ENCODE assay signal across 18 cellular contexts in the genomic region with DNA sequence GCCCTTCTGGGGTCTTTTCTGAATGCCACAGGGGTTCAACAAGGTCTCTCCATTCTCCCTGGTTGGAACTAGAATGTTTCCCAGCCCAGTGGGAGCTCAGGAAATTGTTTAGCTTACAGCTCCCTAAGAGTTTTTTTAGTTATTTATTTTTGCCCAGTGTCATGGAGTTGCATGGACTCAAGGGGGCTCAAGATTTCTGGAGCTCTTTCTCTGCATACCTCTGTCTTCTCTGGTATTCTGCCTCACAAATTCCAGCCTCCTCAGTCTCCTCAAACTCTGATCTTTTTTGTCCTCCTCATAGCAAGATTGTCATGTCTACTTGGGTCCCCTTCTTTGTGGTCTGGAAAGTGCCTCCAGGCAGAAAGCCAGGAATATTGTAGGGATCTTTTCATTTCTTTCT. TPM values are rescaled to one million over a fixed set of nuclear protein-coding genes. Genes with fewer than 3 reads are reported as not detected.
DNase-seq lines count a peak whose midpoint lies in the region; ATAC-seq and TF ChIP-seq lines count a peak whose summit lies in the region.
"Had no signal": no experiment of that assay in that cellular context is flagged by ENCODE, and none has a peak within 500 bp of the region (broad histone marks: within the 10 kb centered on the region; RNA-seq: fewer than 3 reads in every experiment).

No MANE protein-coding gene starts in this region.

- H3K4me3 Mint-ChIP-seq in endodermal cell (no peak overlapping the region), osteocyte (ENCODE audit: unreplicated experiment) (no peak overlapping the region)
- H3K4me3 Mint-ChIP-seq: T-helper 1 cell treated with Interleukin-12 subunit alpha and Interleukin-12 subunit beta and Interleukin-4 antibody, amounts not matched to agents 30 μg/mL and 1 μg/mL, for 36 hours had no signal

- TF ChIP-seq CTCF in PC-3 (conservative IDR thresholded peaks at IDR 0.05; ENCODE audit: low read depth, low read length) (peak; percentile 19; the same call in 1 of the 2 replicates), endodermal cell (conservative IDR thresholded peaks at IDR 0.05) (peak; percentile 55), osteocyte (IDR thresholded peaks at IDR 0.05) (peak; percentile 14)

- H3K4me3 ChIP-seq in PC-3 (ENCODE audit: low read length) (no peak overlapping the region), endodermal cell (ENCODE audit: low read length) (no peak overlapping the region)

- no TSS peak for BruUV-seq in PC-3 (replicated peaks; lab: Mats Ljungman, UMichigan)

- intact Hi-C loops in PC-3 (cut with micrococcal nuclease), result no loop called here

- no peaks in the 10 kb centered on the region for H3K9me2 ChIP-seq in PC-3 (replicated peaks; ENCODE audit: low read length)

- H3K9me3 Mint-ChIP-seq in endodermal cell, result no peaks in the 10 kb centered on the region
- no peaks in the 10 kb centered on the region for H3K9me3 Mint-ChIP-seq in osteocyte (ENCODE audit: unreplicated experiment)
- H3K9me3 Mint-ChIP-seq: T-helper 1 cell treated with Interleukin-12 subunit alpha and Interleukin-12 subunit beta and Interleukin-4 antibody, amounts not matched to agents 30 μg/mL and 1 μg/mL, for 36 hours had no signal

- POLR2A ChIA-PET in PC-3 (lab: Charles Lee; ENCODE audit: unreplicated experiment), result no interaction called here

- H3K79me2 ChIP-seq in PC-3 (ENCODE audit: low read length), result no peaks in the 10 kb centered on the region

- no peaks in the 10 kb centered on the region for H3F3A ChIP-seq in PC-3 (ENCODE audit: low read length, unreplicated experiment)

- peak; percentile 15 for DNase-seq in ELF-1 (ENCODE audit: low read depth, low spot score)
- no peak for DNase-seq in PC-3
- DNase-seq in endodermal cell, result no peak
- no peak for DNase-seq in osteocyte (ENCODE audit: extremely low spot score, unreplicated experiment)
- no peak for DNase-seq in H4 (ENCODE audit: low spot score)
- DNase-seq in activated gamma-delta T cell treated with Interleukin-2 at 50 U/mL for 16 hours, result no peak
- DNase-seq: C1 segment of cervical spinal cord, DMS 273 treated with DMSO at 0.1 percent for 48 hours, NCI-H1048, NCI-H146, NCI-H2081, NCI-H510A had no signal

- CTCF ChIA-PET in PC-3 (lab: Charles Lee), result interaction anchor here (1.3 kb wide), 1 partner anchor 187 kb away, joined by 4 read pairs; no protein-coding TSS in a partner anchor

- no peak overlapping the region for H3K27ac Mint-ChIP-seq in endodermal cell
- H3K27ac Mint-ChIP-seq in osteocyte (ENCODE audit: unreplicated experiment), result no peak overlapping the region
- H3K27ac Mint-ChIP-seq: T-helper 1 cell treated with Interleukin-12 subunit alpha and Interleukin-12 subunit beta and Interleukin-4 antibody, amounts not matched to agents 30 μg/mL and 1 μg/mL, for 36 hours had no signal

- no peak overlapping the region for H3K27ac ChIP-seq in PC-3 (ENCODE audit: low read length)
- H3K27ac ChIP-seq in endodermal cell (ENCODE audit: low read depth, low read length), result no peak overlapping the region
- H3K27ac ChIP-seq: KMS-11 had no signal

- no peaks in the 10 kb centered on the region for H3K4me1 ChIP-seq in PC-3 (ENCODE audit: insufficient read depth, low read length)
- H3K4me1 ChIP-seq in endodermal cell (ENCODE audit: control insufficient read depth, insufficient read depth, low read length), result peaks cover 5% of the 10 kb centered on the region

- H3K4me1 Mint-ChIP-seq in endodermal cell, result peaks cover 11% of the 10 kb centered on the region
- H3K4me1 Mint-ChIP-seq in osteocyte (ENCODE audit: unreplicated experiment), result peaks cover 11% of the 10 kb centered on the region

- H3K9me3 ChIP-seq in PC-3 (ENCODE audit: low read length) (no peaks in the 10 kb centered on the region), endodermal cell (ENCODE audit: control insufficient read depth, low read length) (no peaks in the 10 kb centered on the region)

- no peaks in the 10 kb centered on the region for H3K36me3 ChIP-seq in PC-3 (ENCODE audit: low read depth, low read length)
- H3K36me3 ChIP-seq in endodermal cell (ENCODE audit: control insufficient read depth, insufficient read depth, low read length), result no peaks in the 10 kb centered on the region

- H3K9ac ChIP-seq in PC-3 (ENCODE audit: low read length) (no peak overlapping the region), endodermal cell (ENCODE audit: extremely low read depth, low read length, poor library complexity, severe bottlenecking) (no peak overlapping the region)
- H3K9ac ChIP-seq: KMS-11 had no signal

- H3K27me3 Mint-ChIP-seq in endodermal cell (ENCODE audit: insufficient read depth) (no peaks in the 10 kb centered on the region), osteocyte (ENCODE audit: unreplicated experiment) (peaks cover 19% of the 10 kb centered on the region)

- H3K27me3 ChIP-seq in PC-3 (ENCODE audit: low read length), result peaks cover 47% of the 10 kb centered on the region
- H3K27me3 ChIP-seq in endodermal cell (ENCODE audit: control insufficient read depth, insufficient read depth, low read length, poor library complexity, severe bottlenecking), result no peaks in the 10 kb centered on the region

- H3K36me3 Mint-ChIP-seq in endodermal cell (ENCODE audit: low read depth) (no peaks in the 10 kb centered on the region), osteocyte (ENCODE audit: unreplicated experiment) (peaks cover 1% of the 10 kb centered on the region)

- no peak overlapping the region for H2AFZ ChIP-seq in PC-3 (ENCODE audit: low read length)

- no peak overlapping the region for H3K4me2 ChIP-seq in PC-3 (ENCODE audit: low read length)
- H3K4me2 ChIP-seq: KMS-11 had no signal

- ATAC-seq in PC-3 (peak; percentile 31; the same call in 1 of the 2 replicates), GM21786 (IDR thresholded peaks at IDR 0.05; ENCODE audit: unreplicated experiment) (no peak), GM18520 (IDR thresholded peaks at IDR 0.05; ENCODE audit: unreplicated experiment) (no peak)
- ATAC-seq: Panc1, Right ventricle myocardium inferior had no signal

- no peaks in the 10 kb centered on the region for H4K20me1 ChIP-seq in PC-3 (ENCODE audit: low read length)

RNA-seq across cellular contexts. Expression of gene PPP2R5A, which starts 15.9 kb away (rescaled TPM):
- total RNA-seq in PC-3 (2014; rRNA removed) (44.0 and 64.7 TPM in 2 replicates), endodermal cell (10 to 100 TPM; 40.7 to 41.4 TPM), osteocyte (17.5 and 17.9 TPM in 2 replicates)
- 17.7 TPM for polyA plus RNA-seq in endodermal cell (2013, experiment 1 of 2)
- polyA plus RNA-seq in endodermal cell (2013, experiment 2 of 2), result 18.3 TPM
- 15.1 and 18.4 TPM in 2 replicates for total RNA-seq in H4 (2014; rRNA removed; shearing (Covaris generic))
